8 cellular contexts compared by ENCODE assay signal in the genomic region with DNA sequence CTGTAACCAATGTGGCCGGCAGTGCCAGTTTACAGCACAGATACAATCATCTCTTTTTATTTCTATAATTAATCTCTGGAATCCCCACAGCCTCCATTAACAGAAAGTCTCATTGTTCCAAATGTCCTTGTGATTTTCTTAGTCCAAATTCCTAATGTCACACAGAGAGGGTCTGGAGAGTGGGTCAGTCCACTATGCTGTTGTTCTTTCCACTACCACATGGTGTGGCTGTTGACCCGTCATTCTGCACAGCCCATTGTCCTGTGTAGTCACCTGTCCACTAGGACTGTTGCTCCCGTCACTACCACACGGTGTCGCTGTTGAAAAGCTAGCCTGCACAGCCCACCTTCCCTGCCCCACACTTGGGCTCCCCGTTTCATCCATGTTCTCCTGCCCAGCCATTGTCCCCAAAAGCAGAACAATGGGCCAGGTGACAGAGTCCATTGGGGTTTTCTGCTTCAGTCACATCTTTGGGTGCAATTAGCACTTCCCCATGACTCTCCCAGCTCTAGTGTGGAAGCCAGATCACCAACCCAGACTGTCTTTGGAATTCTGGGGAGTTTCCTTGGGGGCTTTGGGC. TPM values are rescaled to one million over a fixed set of nuclear protein-coding genes. Genes with fewer than 3 reads are reported as not detected.
A peak's percentile ranks its signal among the peaks of the same experiment; 100 is the strongest.
DNase-seq lines count a peak whose midpoint lies in the region; ATAC-seq and TF ChIP-seq lines count a peak whose summit lies in the region.

No MANE protein-coding gene starts in this region.

- no peaks in the 10 kb centered on the region for H3K79me2 ChIP-seq in H9 (ENCODE audit: insufficient read depth, low read length)

- H2AFZ ChIP-seq in H9 (ENCODE audit: low read length), result no peak overlapping the region

- peaks cover 6% of the 10 kb centered on the region for H3K27me3 Mint-ChIP-seq in H9 (ENCODE audit: low read depth)

- intact Hi-C loops in upper lobe of right lung (cut with DNase I), result no loop called here

- TF ChIP-seq CTCF in BE2C (IDR thresholded peaks at IDR 0.05; ENCODE audit: low read depth, low read length) (peak; percentile 94), H9 (conservative IDR thresholded peaks at IDR 0.05) (peak; percentile 100), WI38 (IDR thresholded peaks at IDR 0.05; ENCODE audit: low read depth, low read length) (peak; percentile 27; the same call in 1 of the 2 replicates), upper lobe of right lung (IDR thresholded peaks at IDR 0.05) (peak; percentile 30)

- peaks cover 37 to 44% of the 10 kb centered on the region in 2 experiments for H3K4me1 Mint-ChIP-seq in H9

- no peak overlapping the region for H3K18ac ChIP-seq in H9 (ENCODE audit: insufficient read length, low read depth, low read length)

- H3K4me1 ChIP-seq in BE2C (no peaks in the 10 kb centered on the region), H9 (ENCODE audit: insufficient read depth, low read length) (peaks cover 6% of the 10 kb centered on the region; the same call in 1 of the 2 replicates), upper lobe of right lung (no peaks in the 10 kb centered on the region)

- H4K5ac ChIP-seq in H9 (ENCODE audit: insufficient read length, low read depth, low read length), result no peak overlapping the region

- no peak overlapping the region for H3K9ac ChIP-seq in H9 (ENCODE audit: extremely low read depth, insufficient read length, low read length)

- H4K20me1 ChIP-seq in H9 (ENCODE audit: control insufficient read depth, insufficient read depth, insufficient read length), result no peaks in the 10 kb centered on the region

- peaks cover 2 to 6% (median 5%) of the 10 kb centered on the region in 3 experiments; a peak in 5 of 7 replicates for H3K36me3 Mint-ChIP-seq in H9 (ENCODE audit: insufficient read depth in 1 of 3, low read depth in 3 of 3)

- H3K9me3 Mint-ChIP-seq in H9, result peaks cover 5 to 6% of the 10 kb centered on the region in 2 experiments

- H3K56ac ChIP-seq in H9 (ENCODE audit: insufficient read length, low read depth, low read length), result no peak overlapping the region

- no peak overlapping the region for H3K27ac Mint-ChIP-seq in H9

- no peak overlapping the region for H3T11ph ChIP-seq in H9 (ENCODE audit: low read length)

- H3K27me3 ChIP-seq in BE2C (no peaks in the 10 kb centered on the region), H9 (ENCODE audit: insufficient read depth, low read length) (no peaks in the 10 kb centered on the region; the same call in 1 of the 2 replicates), upper lobe of right lung (no peaks in the 10 kb centered on the region)

- H3K79me1 ChIP-seq in H9 (ENCODE audit: insufficient read depth, low read depth, low read length, poor library complexity, severe bottlenecking), result no peaks in the 10 kb centered on the region

- no peak overlapping the region for H2BK15ac ChIP-seq in H9 (ENCODE audit: low read depth, low read length)

- no peaks in the 10 kb centered on the region for H3K36me3 ChIP-seq in BE2C
- H3K36me3 ChIP-seq in upper lobe of right lung, result no peaks in the 10 kb centered on the region

- H2BK12ac ChIP-seq in H9 (ENCODE audit: insufficient read length, low read depth, low read length), result no peak overlapping the region

- H2AK5ac ChIP-seq in H9 (ENCODE audit: insufficient read length, low read length), result no peak overlapping the region

- H3K14ac ChIP-seq in H9 (ENCODE audit: insufficient read depth, low read length), result no peak overlapping the region

- no peak overlapping the region for H3K4me2 ChIP-seq in H9 (ENCODE audit: insufficient read depth, insufficient read length, low read length)

- H3K4me3 ChIP-seq in BE2C (ENCODE audit: low read depth, low read length) (no peak overlapping the region), WI38 (ENCODE audit: low read depth, low read length) (no peak overlapping the region), upper lobe of right lung (no peak overlapping the region)

- no peak overlapping the region for H3K4ac ChIP-seq in H9 (ENCODE audit: low read depth, low read length)

- no CpG with 5 or more reads among the region's 6 CpGs for WGBS in H9 (ENCODE audit: extremely low coverage, insufficient read length, low lambda C conversion rate)

- H2BK120ac ChIP-seq in H9 (ENCODE audit: low read depth, low read length, poor library complexity, severe bottlenecking), result no peak overlapping the region

- H3K23ac ChIP-seq in H9 (ENCODE audit: insufficient read length, low read depth, low read length), result no peak overlapping the region

- H3K23me2 ChIP-seq in H9 (ENCODE audit: insufficient read length, low read depth, low read length, poor library complexity, severe bottlenecking), result no peaks in the 10 kb centered on the region

- H3K27ac ChIP-seq in H9 (ENCODE audit: insufficient read length, low read depth, low read length) (no peak overlapping the region), upper lobe of right lung (no peak overlapping the region)

- ATAC-seq in upper lobe of right lung (peak; percentile 66), GM21390 (IDR thresholded peaks at IDR 0.05; ENCODE audit: unreplicated experiment) (no peak)

- no peak overlapping the region for H4K8ac ChIP-seq in H9 (replicated peaks; ENCODE audit: insufficient read length, low read depth, low read length)

- H2BK20ac ChIP-seq in H9 (ENCODE audit: low read depth, low read length, poor library complexity, severe bottlenecking), result no peak overlapping the region

- H4K91ac ChIP-seq in H9 (ENCODE audit: insufficient read length, low read depth, low read length), result no peak overlapping the region

- peak; percentile 75 for DNase-seq in BE2C
- peak; percentile 93 for DNase-seq in H9
- DNase-seq in iPS-NIHi11 (ENCODE audit: low spot score), result peak; percentile 84
- no peak for DNase-seq in upper lobe of right lung
- no peak for DNase-seq in SKM-1 (lab: John Stamatoyannopoulos, UW; ENCODE audit: unreplicated experiment)
- DNase-seq in activated gamma-delta T cell (lab: John Stamatoyannopoulos, UW), result no peak

- H3K9me3 ChIP-seq in BE2C, result no peaks in the 10 kb centered on the region
- H3K9me3 ChIP-seq in H9 (ENCODE audit: control insufficient read depth, low read depth, low read length), result no peaks in the 10 kb centered on the region
- no peaks in the 10 kb centered on the region for H3K9me3 ChIP-seq in upper lobe of right lung

- no peak overlapping the region for H3K4me3 Mint-ChIP-seq in H9

- H2BK5ac ChIP-seq in H9 (ENCODE audit: insufficient read length, low read length), result no peak overlapping the region

RNA-seq across cellular contexts. Expression of a gene that starts 8.6 kb away (rescaled TPM):
- polyA plus RNA-seq in BE2C (2012; ENCODE audit: insufficient read depth, insufficient read length, low read depth), result 0.29 TPM
- total RNA-seq in H9 (2021) (0.35 and 0.52 TPM in 2 replicates), upper lobe of right lung (0.26 TPM)

RNA-seq across cellular contexts. Expression of a gene that starts 33.7 kb away (rescaled TPM):
- polyA plus RNA-seq in BE2C (2012; ENCODE audit: insufficient read depth, insufficient read length, low read depth), result not detected
- total RNA-seq in H9 (2021) (not detected in 2 replicates), upper lobe of right lung (not detected)

Comparison
In these comparisons a context has a peak if more than half of its experiments do, and no peak if none do; other contexts are left out.
1. DNase-seq: peak in BE2C (single experiment), H9 (single experiment) and iPS-NIHi11 (single experiment); none in upper lobe of right lung (single experiment), SKM-1 (single experiment) and activated gamma-delta T cell (single experiment).
2. CTCF ChIP-seq: peak in every context shown above with its lines; median percentile 100 in H9; 94 in BE2C; 30 in upper lobe of right lung; 27 in WI38.